Comparison of ENCODE assay signal across 40 cellular contexts in genomic region chr9:135678236-135679017, GRCh38. TPM values are rescaled to one million over a fixed set of nuclear protein-coding genes. Genes with fewer than 3 reads are reported as not detected.
"Had no signal": no experiment of that assay in that cellular context is flagged by ENCODE, and none has a peak within 500 bp of the region (broad histone marks: within the 10 kb centered on the region; RNA-seq: fewer than 3 reads in every experiment).

No MANE protein-coding gene starts in this region.

- H3K4me3 Mint-ChIP-seq: activated B cell treated with CpG ODN at 0.5 μM for 24 hours; activated CD4-positive, alpha-beta memory T cell treated with anti-CD3 and anti-CD28 coated beads for 36 hours; activated CD4-positive, alpha-beta T cell treated with anti-CD3 and anti-CD28 coated beads, Interleukin-2, amount 10 ng/mL, durations not matched to agents 24 days and 14 days; activated CD8-positive, alpha-beta T cell treated with anti-CD3 and anti-CD28 coated beads for 36 hours; activated naive CD4-positive, alpha-beta T cell treated with anti-CD3 and anti-CD28 coated beads for 36 hours; activated naive CD8-positive, alpha-beta T cell treated with anti-CD3 and anti-CD28 coated beads for 36 hours; activated T-cell treated with anti-CD3 and anti-CD28 coated beads, Interleukin-2, amount 50 U/mL, for 4 hours; activated T-cell treated with anti-CD3 and anti-CD28 coated beads, Interleukin-2, amount 50 U/mL, for 72 hours; activated T-helper 1 cell treated with anti-CD3 and anti-CD28 coated beads, Interleukin-12 subunit alpha, Interleukin-12 subunit beta, Interleukin-2, Interleukin-4 antibody, amounts not matched to agents 30 ng/mL and 10 ng/mL and 1 ng/mL, durations not matched to agents 14 hours and 24 hours and 36 hours; activated T-helper 17 cell treated with anti-CD3 and anti-CD28 coated beads, Interleukin-2, amount 50 U/mL, for 72 hours; brain; central memory CD8-positive, alpha-beta T cell; T-helper 1 cell treated with Interleukin-12 subunit alpha and Interleukin-12 subunit beta and Interleukin-4 antibody, amounts not matched to agents 30 μg/mL and 1 μg/mL, for 36 hours; T-helper 2 cell treated with Interferon-gamma antibody and Interleukin-4, amounts not matched to agents 5 μg/mL and 100 μg/mL, for 36 hours had no signal

- H3K4me1 ChIP-seq: adrenal gland, ascending aorta had no signal

- H3K9me3 ChIP-seq: adrenal gland, ascending aorta had no signal

- H3K27me3 Mint-ChIP-seq: activated CD4-positive, alpha-beta T cell treated with anti-CD3 and anti-CD28 coated beads, Interleukin-2, amount 10 ng/mL, durations not matched to agents 24 days and 14 days had no signal

- H3K27ac Mint-ChIP-seq: activated B cell treated with CpG ODN at 0.5 μM for 24 hours; activated CD4-positive, alpha-beta memory T cell treated with anti-CD3 and anti-CD28 coated beads for 36 hours; activated CD4-positive, alpha-beta T cell treated with anti-CD3 and anti-CD28 coated beads, Interleukin-2, amount 10 ng/mL, durations not matched to agents 24 days and 14 days; activated CD8-positive, alpha-beta T cell treated with anti-CD3 and anti-CD28 coated beads for 36 hours; activated naive CD4-positive, alpha-beta T cell treated with anti-CD3 and anti-CD28 coated beads for 36 hours; activated naive CD4-positive, alpha-beta T cell treated with anti-CD3 and anti-CD28 coated beads, Interleukin-2, amount 50 U/mL, for 72 hours; activated naive CD8-positive, alpha-beta T cell treated with anti-CD3 and anti-CD28 coated beads for 36 hours; activated T-cell treated with anti-CD3 and anti-CD28 coated beads, Interleukin-2, amount 50 U/mL, for 72 hours; activated T-helper 17 cell treated with anti-CD3 and anti-CD28 coated beads, Interleukin-2, amount 50 U/mL, for 72 hours; brain; T-helper 1 cell treated with Interleukin-12 subunit alpha and Interleukin-12 subunit beta and Interleukin-4 antibody, amounts not matched to agents 30 μg/mL and 1 μg/mL, for 36 hours; T-helper 2 cell treated with Interferon-gamma antibody and Interleukin-4, amounts not matched to agents 5 μg/mL and 100 μg/mL, for 36 hours had no signal

- H3K27me3 ChIP-seq: ascending aorta, cardiac muscle cell had no signal

- FAIRE-seq: bronchial epithelial cell, TTC549 had no signal

- H3K36me3 ChIP-seq: adrenal gland, ascending aorta, cardiac muscle cell had no signal

- H3K36me3 Mint-ChIP-seq: activated CD4-positive, alpha-beta memory T cell treated with anti-CD3 and anti-CD28 coated beads for 36 hours; activated naive CD4-positive, alpha-beta T cell treated with anti-CD3 and anti-CD28 coated beads, Interleukin-2, amount 50 U/mL, for 72 hours; activated naive CD8-positive, alpha-beta T cell treated with anti-CD3 and anti-CD28 coated beads for 36 hours; brain had no signal

- H3K9me3 Mint-ChIP-seq: activated B cell treated with CpG ODN at 0.5 μM for 24 hours; activated CD4-positive, alpha-beta memory T cell treated with anti-CD3 and anti-CD28 coated beads for 36 hours; activated CD4-positive, alpha-beta T cell treated with anti-CD3 and anti-CD28 coated beads, Interleukin-2, amount 10 ng/mL, durations not matched to agents 24 days and 14 days; activated CD8-positive, alpha-beta T cell treated with anti-CD3 and anti-CD28 coated beads for 36 hours; activated naive CD4-positive, alpha-beta T cell treated with anti-CD3 and anti-CD28 coated beads for 36 hours; activated naive CD4-positive, alpha-beta T cell treated with anti-CD3 and anti-CD28 coated beads, Interleukin-2, amount 50 U/mL, for 72 hours; activated naive CD8-positive, alpha-beta T cell treated with anti-CD3 and anti-CD28 coated beads for 36 hours; activated T-cell treated with anti-CD3 and anti-CD28 coated beads, Interleukin-2, amount 50 U/mL, for 4 hours; activated T-cell treated with anti-CD3 and anti-CD28 coated beads, Interleukin-2, amount 50 U/mL, for 72 hours; activated T-helper 1 cell treated with anti-CD3 and anti-CD28 coated beads, Interleukin-12 subunit alpha, Interleukin-12 subunit beta, Interleukin-2, Interleukin-4 antibody, amounts not matched to agents 30 ng/mL and 10 ng/mL and 1 ng/mL, durations not matched to agents 14 hours and 24 hours and 36 hours; activated T-helper 17 cell treated with anti-CD3 and anti-CD28 coated beads, Interleukin-2, amount 50 U/mL, for 72 hours; central memory CD8-positive, alpha-beta T cell; T-helper 1 cell treated with Interleukin-12 subunit alpha and Interleukin-12 subunit beta and Interleukin-4 antibody, amounts not matched to agents 30 μg/mL and 1 μg/mL, for 36 hours; T-helper 2 cell treated with Interferon-gamma antibody and Interleukin-4, amounts not matched to agents 5 μg/mL and 100 μg/mL, for 36 hours had no signal

- DNase-seq: activated B cell treated with CpG ODN at 0.5 μM for 24 hours; activated CD4-positive, alpha-beta memory T cell treated with anti-CD3 and anti-CD28 coated beads for 36 hours; activated CD4-positive, alpha-beta T cell treated with anti-CD3 and anti-CD28 coated beads for 4 hours; activated CD4-positive, alpha-beta T cell treated with anti-CD3 and anti-CD28 coated beads, Interleukin-2, amount 10 ng/mL, durations not matched to agents 24 days and 14 days; activated CD4-positive, alpha-beta T cell treated with anti-CD3 and anti-CD28 coated beads, Interleukin-2, amount 50 U/mL, for 1 hour; activated CD4-positive, alpha-beta T cell treated with anti-CD3 and anti-CD28 coated beads, Interleukin-2, amount 50 U/mL, for 4 hours; activated CD4-positive, CD25-positive, alpha-beta regulatory T cell treated with anti-CD3 and anti-CD28 coated beads, Interleukin-2, amount 50 U/mL, for 72 hours; activated CD8-positive, alpha-beta memory T cell treated with anti-CD3 and anti-CD28 coated beads, Interleukin-2, amount 50 U/mL, for 4 hours; activated CD8-positive, alpha-beta T cell treated with anti-CD3 and anti-CD28 coated beads for 36 hours; activated effector memory CD4-positive, alpha-beta T cell treated with anti-CD3 and anti-CD28 coated beads, Interleukin-2, amount 50 U/mL, for 16 hours; activated gamma-delta T cell treated with Interleukin-2 at 50 U/mL for 16 hours; activated naive CD4-positive, alpha-beta T cell; activated naive CD4-positive, alpha-beta T cell treated with anti-CD3 and anti-CD28 coated beads for 36 hours; activated naive CD4-positive, alpha-beta T cell treated with anti-CD3 and anti-CD28 coated beads, Interleukin-2, amount 50 U/mL, for 16 hours; activated naive CD8-positive, alpha-beta T cell treated with anti-CD3 and anti-CD28 coated beads for 36 hours; activated T-cell treated with anti-CD3 and anti-CD28 coated beads for 4 hours; activated T-cell treated with anti-CD3 and anti-CD28 coated beads, Interleukin-2, amount 50 U/mL, for 1 hour; activated T-cell treated with anti-CD3 and anti-CD28 coated beads, Interleukin-2, amount 50 U/mL, for 4 hours; activated T-cell treated with anti-CD3 and anti-CD28 coated beads, Interleukin-2, amount 50 U/mL, for 72 hours; adrenal gland; amniotic stem cell; caudate nucleus; cerebellar nuclear complex; T-helper 1 cell; T-helper 2 cell; T-helper 9 cell had no signal

- H3K4me1 Mint-ChIP-seq: activated B cell treated with CpG ODN at 0.5 μM for 24 hours; activated CD4-positive, alpha-beta T cell treated with anti-CD3 and anti-CD28 coated beads, Interleukin-2, amount 10 ng/mL, durations not matched to agents 24 days and 14 days; activated naive CD8-positive, alpha-beta T cell treated with anti-CD3 and anti-CD28 coated beads for 36 hours; activated T-helper 17 cell treated with anti-CD3 and anti-CD28 coated beads, Interleukin-2, amount 50 U/mL, for 72 hours; brain; central memory CD8-positive, alpha-beta T cell had no signal

- ATAC-seq: activated CD8-positive, alpha-beta T cell treated with anti-CD3 and anti-CD28 coated beads for 36 hours; activated naive CD4-positive, alpha-beta T cell treated with anti-CD3 and anti-CD28 coated beads, Interleukin-2, amount 50 U/mL, for 72 hours; activated T-cell treated with anti-CD3 and anti-CD28 coated beads, Interleukin-2, amount 50 U/mL, for 72 hours; activated T-helper 17 cell treated with anti-CD3 and anti-CD28 coated beads, Interleukin-2, amount 50 U/mL, for 72 hours had no signal

- H3K27ac ChIP-seq: adrenal gland, ascending aorta, cardiac muscle cell, VCaP had no signal

- H3K4me3 ChIP-seq: adrenal gland, ascending aorta, cardiac muscle cell had no signal

RNA-seq across cellular contexts. Expression of gene LCN9, which starts 15.3 kb away (rescaled TPM):
- total RNA-seq: activated B cell treated with CpG ODN at 0.5 μM for 24 hours; activated CD4-positive, alpha-beta memory T cell treated with anti-CD3 and anti-CD28 coated beads for 36 hours; activated CD4-positive, alpha-beta T cell treated with anti-CD3 and anti-CD28 coated beads, Interleukin-2, amount 10 ng/mL, durations not matched to agents 24 days and 14 days; activated CD8-positive, alpha-beta memory T cell treated with anti-CD3 and anti-CD28 coated beads for 36 hours; activated CD8-positive, alpha-beta T cell treated with anti-CD3 and anti-CD28 coated beads for 36 hours; activated naive CD4-positive, alpha-beta T cell treated with anti-CD3 and anti-CD28 coated beads for 36 hours; activated naive CD4-positive, alpha-beta T cell treated with anti-CD3 and anti-CD28 coated beads, Interleukin-2, amount 50 U/mL, for 72 hours; activated naive CD8-positive, alpha-beta T cell treated with anti-CD3 and anti-CD28 coated beads for 36 hours; activated T-cell treated with anti-CD3 and anti-CD28 coated beads, Interleukin-2, amount 50 U/mL, for 4 hours; activated T-cell treated with anti-CD3 and anti-CD28 coated beads, Interleukin-2, amount 50 U/mL, for 72 hours; activated T-helper 1 cell treated with anti-CD3 and anti-CD28 coated beads, Interleukin-12 subunit alpha, Interleukin-12 subunit beta, Interleukin-2, Interleukin-4 antibody, amounts not matched to agents 30 ng/mL and 10 ng/mL and 1 ng/mL, durations not matched to agents 14 hours and 24 hours and 36 hours; activated T-helper 17 cell treated with anti-CD3 and anti-CD28 coated beads, Interleukin-2, amount 50 U/mL, for 72 hours; adrenal gland; ascending aorta; bronchial epithelial cell; cardiac muscle cell had no signal
- polyA plus RNA-seq: adrenal gland had no signal

RNA-seq across cellular contexts. Expression of gene SOHLH1, which starts 20.9 kb away (rescaled TPM):
- total RNA-seq: activated B cell treated with CpG ODN at 0.5 μM for 24 hours; activated CD4-positive, alpha-beta memory T cell treated with anti-CD3 and anti-CD28 coated beads for 36 hours; activated CD4-positive, alpha-beta T cell treated with anti-CD3 and anti-CD28 coated beads, Interleukin-2, amount 10 ng/mL, durations not matched to agents 24 days and 14 days; activated CD8-positive, alpha-beta memory T cell treated with anti-CD3 and anti-CD28 coated beads for 36 hours; activated CD8-positive, alpha-beta T cell treated with anti-CD3 and anti-CD28 coated beads for 36 hours; activated naive CD4-positive, alpha-beta T cell treated with anti-CD3 and anti-CD28 coated beads for 36 hours; activated naive CD4-positive, alpha-beta T cell treated with anti-CD3 and anti-CD28 coated beads, Interleukin-2, amount 50 U/mL, for 72 hours; activated naive CD8-positive, alpha-beta T cell treated with anti-CD3 and anti-CD28 coated beads for 36 hours; activated T-cell treated with anti-CD3 and anti-CD28 coated beads, Interleukin-2, amount 50 U/mL, for 4 hours; activated T-cell treated with anti-CD3 and anti-CD28 coated beads, Interleukin-2, amount 50 U/mL, for 72 hours; activated T-helper 1 cell treated with anti-CD3 and anti-CD28 coated beads, Interleukin-12 subunit alpha, Interleukin-12 subunit beta, Interleukin-2, Interleukin-4 antibody, amounts not matched to agents 30 ng/mL and 10 ng/mL and 1 ng/mL, durations not matched to agents 14 hours and 24 hours and 36 hours; activated T-helper 17 cell treated with anti-CD3 and anti-CD28 coated beads, Interleukin-2, amount 50 U/mL, for 72 hours; adrenal gland; ascending aorta; bronchial epithelial cell; cardiac muscle cell; chondrocyte had no signal
- polyA plus RNA-seq: adrenal gland, cardiac muscle cell had no signal

RNA-seq across cellular contexts. Expression of gene KCNT1, which starts 23.6 kb away (rescaled TPM):
- total RNA-seq: activated B cell treated with CpG ODN at 0.5 μM for 24 hours; activated CD4-positive, alpha-beta memory T cell treated with anti-CD3 and anti-CD28 coated beads for 36 hours; activated CD4-positive, alpha-beta T cell treated with anti-CD3 and anti-CD28 coated beads, Interleukin-2, amount 10 ng/mL, durations not matched to agents 24 days and 14 days; activated CD8-positive, alpha-beta memory T cell treated with anti-CD3 and anti-CD28 coated beads for 36 hours; activated CD8-positive, alpha-beta T cell treated with anti-CD3 and anti-CD28 coated beads for 36 hours; activated naive CD4-positive, alpha-beta T cell treated with anti-CD3 and anti-CD28 coated beads for 36 hours; activated naive CD4-positive, alpha-beta T cell treated with anti-CD3 and anti-CD28 coated beads, Interleukin-2, amount 50 U/mL, for 72 hours; activated naive CD8-positive, alpha-beta T cell treated with anti-CD3 and anti-CD28 coated beads for 36 hours; activated T-cell treated with anti-CD3 and anti-CD28 coated beads, Interleukin-2, amount 50 U/mL, for 72 hours; activated T-helper 1 cell treated with anti-CD3 and anti-CD28 coated beads, Interleukin-12 subunit alpha, Interleukin-12 subunit beta, Interleukin-2, Interleukin-4 antibody, amounts not matched to agents 30 ng/mL and 10 ng/mL and 1 ng/mL, durations not matched to agents 14 hours and 24 hours and 36 hours; activated T-helper 17 cell treated with anti-CD3 and anti-CD28 coated beads, Interleukin-2, amount 50 U/mL, for 72 hours; ascending aorta; bronchial epithelial cell; chondrocyte had no signal

RNA-seq across cellular contexts. Expression of gene GLT6D1, which starts 39.1 kb away (rescaled TPM):
- total RNA-seq: activated B cell treated with CpG ODN at 0.5 μM for 24 hours; activated CD4-positive, alpha-beta memory T cell treated with anti-CD3 and anti-CD28 coated beads for 36 hours; activated CD4-positive, alpha-beta T cell treated with anti-CD3 and anti-CD28 coated beads, Interleukin-2, amount 10 ng/mL, durations not matched to agents 24 days and 14 days; activated CD8-positive, alpha-beta memory T cell treated with anti-CD3 and anti-CD28 coated beads for 36 hours; activated CD8-positive, alpha-beta T cell treated with anti-CD3 and anti-CD28 coated beads for 36 hours; activated naive CD4-positive, alpha-beta T cell treated with anti-CD3 and anti-CD28 coated beads for 36 hours; activated naive CD4-positive, alpha-beta T cell treated with anti-CD3 and anti-CD28 coated beads, Interleukin-2, amount 50 U/mL, for 72 hours; activated naive CD8-positive, alpha-beta T cell treated with anti-CD3 and anti-CD28 coated beads for 36 hours; activated T-cell treated with anti-CD3 and anti-CD28 coated beads, Interleukin-2, amount 50 U/mL, for 4 hours; activated T-cell treated with anti-CD3 and anti-CD28 coated beads, Interleukin-2, amount 50 U/mL, for 72 hours; activated T-helper 1 cell treated with anti-CD3 and anti-CD28 coated beads, Interleukin-12 subunit alpha, Interleukin-12 subunit beta, Interleukin-2, Interleukin-4 antibody, amounts not matched to agents 30 ng/mL and 10 ng/mL and 1 ng/mL, durations not matched to agents 14 hours and 24 hours and 36 hours; activated T-helper 17 cell treated with anti-CD3 and anti-CD28 coated beads, Interleukin-2, amount 50 U/mL, for 72 hours; adrenal gland; ascending aorta; bronchial epithelial cell; cardiac muscle cell; chondrocyte had no signal
- polyA plus RNA-seq: adrenal gland, cardiac muscle cell had no signal
